14 cellular contexts compared by ENCODE assay signal in the genomic region with DNA sequence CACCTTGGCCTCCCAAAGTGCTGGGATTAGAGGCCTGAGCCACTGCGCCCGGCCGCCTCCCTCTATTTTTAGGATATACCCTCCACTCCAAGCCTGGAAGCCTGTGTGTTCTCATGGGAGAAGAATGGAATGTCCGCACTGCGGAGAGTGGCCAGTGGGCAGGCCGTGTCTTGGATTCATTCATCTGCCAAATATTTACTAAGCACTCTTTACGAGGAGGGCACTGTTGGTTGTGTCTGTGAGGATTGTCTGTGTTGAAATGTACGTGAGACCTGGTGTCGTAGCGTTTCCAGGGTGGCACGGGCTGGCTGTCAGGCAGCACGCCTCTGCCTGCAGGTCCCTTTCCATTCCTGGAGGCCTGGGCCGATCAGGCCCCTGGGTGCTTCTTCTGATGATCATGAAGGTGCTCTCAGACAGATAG. TPM values are rescaled to one million over a fixed set of nuclear protein-coding genes. Genes with fewer than 3 reads are reported as not detected.
DNase-seq lines count a peak whose midpoint lies in the region; ATAC-seq and TF ChIP-seq lines count a peak whose summit lies in the region.
"Had no signal": no experiment of that assay in that cellular context is flagged by ENCODE, and none has a peak within 500 bp of the region (broad histone marks: within the 10 kb centered on the region; RNA-seq: fewer than 3 reads in every experiment).

No MANE protein-coding gene starts in this region.

- H2AK5ac ChIP-seq in neuronal stem cell (ENCODE audit: low read depth, low read length): no peak overlapping the region

- peaks cover 10% of the 10 kb centered on the region for H3K36me3 ChIP-seq in Caco-2 (ENCODE audit: control insufficient read depth, insufficient read depth, low read length)
- peaks cover 52 to 91% of the 10 kb centered on the region in 2 donors for H3K36me3 ChIP-seq in neuronal stem cell (replicated peaks in 1 of 2; ENCODE audit: control insufficient read depth in 2 of 2, insufficient read depth in 2 of 2, low read length in 2 of 2)

- H3K9me3 Mint-ChIP-seq in Caco-2 (ENCODE audit: unreplicated experiment): no peaks in the 10 kb centered on the region
- H3K9me3 Mint-ChIP-seq: activated naive CD8-positive, alpha-beta T cell treated with anti-CD3 and anti-CD28 coated beads, Interleukin-2, amount 10 ng/mL, durations not matched to agents 7 days and 5 days; naive thymus-derived CD8-positive, alpha-beta T cell; T-helper 1 cell treated with Interleukin-12 subunit alpha and Interleukin-12 subunit beta and Interleukin-4 antibody, amounts not matched to agents 30 μg/mL and 1 μg/mL, for 36 hours had no signal

- TF ChIP-seq CTCF in Caco-2 (IDR thresholded peaks at IDR 0.05; ENCODE audit: insufficient read depth in 1 of 2, low read depth in 1 of 2, low read length in 1 of 2, severe bottlenecking in 1 of 2, unreplicated experiment in 1 of 2) (no peak), fibroblast of pulmonary artery (IDR thresholded peaks at IDR 0.05; ENCODE audit: low read length, missing control alignments) (no peak)

- peaks cover 16% of the 10 kb centered on the region for H3K79me1 ChIP-seq in neuronal stem cell (ENCODE audit: low read depth, low read length)

- ATAC-seq in T-helper 17 cell (no peak), HG02759 (IDR thresholded peaks at IDR 0.05; ENCODE audit: unreplicated experiment) (no peak), HG03039 (IDR thresholded peaks at IDR 0.05; ENCODE audit: unreplicated experiment) (no peak), HG02798 (IDR thresholded peaks at IDR 0.05; ENCODE audit: poor library complexity, unreplicated experiment) (no peak)
- ATAC-seq: naive thymus-derived CD8-positive, alpha-beta T cell had no signal

- H3K18ac ChIP-seq in neuronal stem cell (ENCODE audit: low read length): no peak overlapping the region

- H3K36me3 Mint-ChIP-seq in Caco-2 (ENCODE audit: insufficient read depth, unreplicated experiment) (peaks cover 96% of the 10 kb centered on the region), T-helper 17 cell (ENCODE audit: low read depth) (peaks cover 4% of the 10 kb centered on the region)

- no peak overlapping the region for H4K8ac ChIP-seq in neuronal stem cell (ENCODE audit: low read depth, low read length)

- no peaks in the 10 kb centered on the region for H3K27me3 Mint-ChIP-seq in Caco-2 (ENCODE audit: insufficient read depth, unreplicated experiment)
- H3K27me3 Mint-ChIP-seq in T-helper 17 cell: no peaks in the 10 kb centered on the region
- H3K27me3 Mint-ChIP-seq: activated naive CD8-positive, alpha-beta T cell treated with anti-CD3 and anti-CD28 coated beads, Interleukin-2, amount 10 ng/mL, durations not matched to agents 7 days and 5 days; B cell; naive thymus-derived CD8-positive, alpha-beta T cell had no signal

- H2BK15ac ChIP-seq in neuronal stem cell (ENCODE audit: low read length): no peak overlapping the region

- DNase-seq in Caco-2: no peak
- DNase-seq in T-helper 17 cell: no peak
- peak; percentile 46 for DNase-seq in fibroblast of pulmonary artery (ENCODE audit: low read depth)
- DNase-seq in neuronal stem cell (ENCODE audit: low spot score): no peak
- no peak for DNase-seq in NCI-H82 (lab: John Stamatoyannopoulos, UW)
- DNase-seq: activated naive CD8-positive, alpha-beta T cell treated with anti-CD3 and anti-CD28 coated beads, Interleukin-2, amount 10 ng/mL, durations not matched to agents 7 days and 5 days; naive thymus-derived CD8-positive, alpha-beta T cell; NCI-H2171; OCI-M1 had no signal

- no peak overlapping the region for H4K91ac ChIP-seq in neuronal stem cell (ENCODE audit: low read depth, low read length, poor library complexity)

- intact Hi-C loops in Caco-2 (cut with micrococcal nuclease; ENCODE audit: unreplicated experiment): no loop called here

- H3K9ac ChIP-seq in neuronal stem cell (ENCODE audit: low read depth, low read length, poor library complexity): peak overlapping the region; percentile 63

- H3K4me3 Mint-ChIP-seq in Caco-2 (ENCODE audit: unreplicated experiment) (no peak overlapping the region), T-helper 17 cell (no peak overlapping the region)
- H3K4me3 Mint-ChIP-seq: activated naive CD8-positive, alpha-beta T cell treated with anti-CD3 and anti-CD28 coated beads, Interleukin-2, amount 10 ng/mL, durations not matched to agents 7 days and 5 days; B cell; naive thymus-derived CD8-positive, alpha-beta T cell; T-helper 1 cell treated with Interleukin-12 subunit alpha and Interleukin-12 subunit beta and Interleukin-4 antibody, amounts not matched to agents 30 μg/mL and 1 μg/mL, for 36 hours had no signal

- H3K9me3 ChIP-seq in Caco-2 (no peaks in the 10 kb centered on the region), T-helper 17 cell (ENCODE audit: control insufficient read depth, low read length, poor library complexity, severe bottlenecking) (no peaks in the 10 kb centered on the region), neuronal stem cell (replicated peaks in 1 of 2; ENCODE audit: control insufficient read depth in 2 of 2, insufficient read depth in 1 of 2, low read depth in 1 of 2, low read length in 2 of 2) (no peaks in the 10 kb centered on the region)

- CTCF ChIA-PET in Caco-2 (lab: Charles Lee): no interaction called here

- BruUV-seq in Caco-2 (replicated peaks; lab: Mats Ljungman, UMichigan): no TSS peak

- H3K27ac ChIP-seq in neuronal stem cell (replicated peaks; ENCODE audit: low read length): no peak overlapping the region

- no peak overlapping the region for H3K4ac ChIP-seq in neuronal stem cell (ENCODE audit: low read length)

- H3K4me1 Mint-ChIP-seq in Caco-2 (ENCODE audit: low read depth, unreplicated experiment): peaks cover 29% of the 10 kb centered on the region
- H3K4me1 Mint-ChIP-seq in T-helper 17 cell: peaks cover 17% of the 10 kb centered on the region

- no peak overlapping the region for H3K4me2 ChIP-seq in neuronal stem cell (ENCODE audit: insufficient read depth, low read length, poor library complexity, severe bottlenecking)

- no CpG with 5 or more reads among the region's 13 CpGs for WGBS in neuronal stem cell (ENCODE audit: extremely low coverage in 2 of 2, insufficient read length in 2 of 2, insufficient replicate concordance in 1 of 2), 2 donors

- H2BK120ac ChIP-seq in neuronal stem cell (ENCODE audit: low read depth, low read length): no peak overlapping the region

- H3K4me1 ChIP-seq in Caco-2: peaks cover 11% of the 10 kb centered on the region
- no peaks in the 10 kb centered on the region for H3K4me1 ChIP-seq in neuronal stem cell (ENCODE audit: control insufficient read depth in 2 of 2, insufficient read depth in 1 of 2, low read depth in 1 of 2, low read length in 2 of 2)

- H3K14ac ChIP-seq in neuronal stem cell (ENCODE audit: low read length): no peak overlapping the region

- H2BK12ac ChIP-seq in neuronal stem cell (ENCODE audit: low read length): no peak overlapping the region

- H3K27me3 ChIP-seq in Caco-2 (replicated peaks; ENCODE audit: control insufficient read depth, insufficient read depth, low read length) (no peaks in the 10 kb centered on the region), neuronal stem cell (ENCODE audit: control insufficient read depth in 3 of 3, insufficient read depth in 3 of 3, low read depth in 1 of 3, low read length in 3 of 3) (peaks cover 0 to 2% (median 0%) of the 10 kb centered on the region in 3 experiments)

- H3K4me3 ChIP-seq in Caco-2 (ENCODE audit: low read depth, low read length) (no peak overlapping the region), fibroblast of pulmonary artery (replicated peaks; ENCODE audit: low read depth, low read length) (no peak overlapping the region), neuronal stem cell (ENCODE audit: low read length in 2 of 2) (no peak overlapping the region)

- POLR2A ChIA-PET in Caco-2 (lab: Charles Lee): no interaction called here

- H2BK5ac ChIP-seq in neuronal stem cell (ENCODE audit: low read length): no peak overlapping the region

- H3K23ac ChIP-seq in neuronal stem cell (ENCODE audit: low read depth, low read length, poor library complexity): no peak overlapping the region

- H3K27ac Mint-ChIP-seq in Caco-2 (ENCODE audit: unreplicated experiment) (peak overlapping the region; percentile 64), T-helper 17 cell (peak overlapping the region; percentile 49)
- H3K27ac Mint-ChIP-seq: activated naive CD8-positive, alpha-beta T cell treated with anti-CD3 and anti-CD28 coated beads, Interleukin-2, amount 10 ng/mL, durations not matched to agents 7 days and 5 days; B cell had no signal

- H2AFZ ChIP-seq in neuronal stem cell (ENCODE audit: low read length): no peak overlapping the region

RNA-seq across cellular contexts. Expression of a gene that starts 19.2 kb away (rescaled TPM):
- total RNA-seq in Caco-2 (2022): 54.1 and 55.2 TPM in 2 replicates
- total RNA-seq in T-helper 17 cell: 10 to 100 TPM; 47.5 to 54.9 TPM
- polyA plus RNA-seq in neuronal stem cell (2013, experiment 1 of 2): 28.6 TPM
- 27.5 TPM for polyA plus RNA-seq in neuronal stem cell (2013, experiment 2 of 2)

RNA-seq across cellular contexts. Expression of a gene that starts 37.8 kb away (rescaled TPM):
- total RNA-seq in Caco-2 (2022) (11.3 and 12.8 TPM in 2 replicates), T-helper 17 cell (100 to 1,000 TPM; 119 to 197 TPM)
- polyA plus RNA-seq in neuronal stem cell (2013, experiment 1 of 2): 17.8 TPM
- polyA plus RNA-seq in neuronal stem cell (2013, experiment 2 of 2): 18.2 TPM
